Comparison of ENCODE assay signal across 13 cellular contexts in the genomic region with DNA sequence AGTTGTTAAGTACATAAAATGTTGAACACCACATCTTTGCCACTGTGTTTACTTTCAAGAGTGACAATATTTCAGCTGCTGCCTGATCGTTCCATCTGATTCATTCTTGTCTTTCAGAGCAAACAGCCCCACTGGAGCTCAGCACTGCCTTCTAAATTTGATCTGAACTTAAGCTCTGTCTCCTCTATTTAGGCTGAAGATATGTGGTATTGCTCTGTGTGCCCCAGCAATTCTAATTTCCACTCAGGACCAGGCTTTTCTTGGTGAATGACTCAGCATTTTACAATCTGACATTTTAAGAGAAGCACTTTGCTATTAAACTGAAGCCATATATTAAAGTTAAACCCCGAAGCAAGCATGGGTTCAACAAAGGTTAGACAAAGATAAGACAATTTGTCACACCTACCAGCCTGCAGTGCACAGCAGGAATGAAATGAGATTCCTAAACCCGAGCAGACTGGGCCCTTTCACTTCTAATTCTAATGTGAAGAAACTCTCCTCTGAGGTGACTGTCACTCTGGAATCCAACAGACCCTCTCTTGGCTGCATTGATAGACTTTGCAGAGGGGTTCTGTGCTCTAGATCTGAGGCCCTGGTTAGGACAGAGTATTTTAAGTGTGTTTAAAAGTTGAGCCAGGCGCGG. TPM values are rescaled to one million over a fixed set of nuclear protein-coding genes. Genes with fewer than 3 reads are reported as not detected.
A peak's percentile ranks its signal among the peaks of the same experiment; 100 is the strongest.
DNase-seq lines count a peak whose midpoint lies in the region; ATAC-seq, FAIRE-seq and TF ChIP-seq lines count a peak whose summit lies in the region.
"Had no signal": no experiment of that assay in that cellular context is flagged by ENCODE, and none has a peak within 500 bp of the region (broad histone marks: within the 10 kb centered on the region; RNA-seq: fewer than 3 reads in every experiment).

No MANE protein-coding gene starts in this region.

- ATAC-seq in gastrocnemius medialis (no peak), GM21381 (IDR thresholded peaks at IDR 0.05; ENCODE audit: unreplicated experiment) (no peak), HG03432 (IDR thresholded peaks at IDR 0.05; ENCODE audit: unreplicated experiment) (no peak)
- ATAC-seq: T-cell had no signal

- peak overlapping the region; percentile 53 for H3K27ac ChIP-seq in SJCRH30
- peak overlapping the region; percentile 18 to 55 (median 46) for H3K27ac ChIP-seq in gastrocnemius medialis
- H3K27ac ChIP-seq: epithelial cell of prostate had no signal

- H3K36me3 ChIP-seq in SJCRH30 (no peaks in the 10 kb centered on the region), gastrocnemius medialis (no peaks in the 10 kb centered on the region)

- H3K27me3 ChIP-seq in SJCRH30 = no peaks in the 10 kb centered on the region
- no peaks in the 10 kb centered on the region for H3K27me3 ChIP-seq in gastrocnemius medialis

- intact Hi-C loops in gastrocnemius medialis (cut with DNase I; ENCODE audit: low total_unique reads) = no loop called here

- H3K4me3 ChIP-seq in SJCRH30 = no peak overlapping the region
- H3K4me3 ChIP-seq in gastrocnemius medialis = no peak overlapping the region
- H3K4me3 ChIP-seq: lung had no signal

- peaks cover 13% of the 10 kb centered on the region for H3K4me1 ChIP-seq in SJCRH30
- H3K4me1 ChIP-seq in gastrocnemius medialis = peaks cover 20 to 22% of the 10 kb centered on the region in 2 donors

- no peaks in the 10 kb centered on the region for H3K9me3 ChIP-seq in SJCRH30 (replicated peaks)
- H3K9me3 ChIP-seq in gastrocnemius medialis = no peaks in the 10 kb centered on the region

- in situ Hi-C loops in gastrocnemius medialis (cut with MboI; ENCODE audit: low sequenced_read_pairs in 4 of 4) = no loop called here

- DNase-seq in NOMO-1 treated with DMSO at 0.1 percent for 48 hours (lab: John Stamatoyannopoulos, UW; ENCODE audit: unreplicated experiment) (peak; percentile 27), NOMO-1 treated with dmso at 0.1 percent for 144 hours (lab: John Stamatoyannopoulos, UW; ENCODE audit: unreplicated experiment) (no peak), SJCRH30 (peak; percentile 8 to 43), fibroblast of gingiva (ENCODE audit: low read depth) (peak; percentile 24), gastrocnemius medialis (no peak), urothelium cell line (ENCODE audit: low spot score) (no peak)
- DNase-seq: NCI-H2081, T-cell had no signal

- FAIRE-seq in urothelium cell line (lab: Jason Lieb, UNC) = no peak

- no peak for TF ChIP-seq CTCF in gastrocnemius medialis (IDR thresholded peaks at IDR 0.05 in 4 of 5, conservative IDR thresholded peaks at IDR 0.05 in 1 of 5)

- no peak for TF ChIP-seq POLR2A in gastrocnemius medialis (IDR thresholded peaks at IDR 0.05)

RNA-seq across cellular contexts. Expression of a gene that starts 41.7 kb away (rescaled TPM):
- total RNA-seq in SJCRH30 (2014; rRNA removed; shearing (Covaris generic)) = not detected in 2 replicates
- not detected for total RNA-seq in gastrocnemius medialis
- total RNA-seq: activated T-helper 2 cell treated with anti-CD3 and anti-CD28 coated beads, Interferon-gamma antibody, Interleukin-2, Interleukin-4, amounts not matched to agents 10 μg/mL and 5 μg/mL and 100 μg/mL, durations not matched to agents 14 hours and 24 hours and 36 hours; lung; T-cell had no signal

Comparison
In these comparisons a context has a peak if more than half of its experiments do, and no peak if none do; other contexts are left out.
1. DNase-seq: peak in NOMO-1 treated with DMSO at 0.1 percent for 48 hours (single experiment), SJCRH30 (2 of 2) and fibroblast of gingiva (single experiment); none in NOMO-1 treated with dmso at 0.1 percent for 144 hours (single experiment), gastrocnemius medialis (0 of 2) and urothelium cell line (single experiment).